30 cellular contexts compared by ENCODE assay signal in the genomic region with DNA sequence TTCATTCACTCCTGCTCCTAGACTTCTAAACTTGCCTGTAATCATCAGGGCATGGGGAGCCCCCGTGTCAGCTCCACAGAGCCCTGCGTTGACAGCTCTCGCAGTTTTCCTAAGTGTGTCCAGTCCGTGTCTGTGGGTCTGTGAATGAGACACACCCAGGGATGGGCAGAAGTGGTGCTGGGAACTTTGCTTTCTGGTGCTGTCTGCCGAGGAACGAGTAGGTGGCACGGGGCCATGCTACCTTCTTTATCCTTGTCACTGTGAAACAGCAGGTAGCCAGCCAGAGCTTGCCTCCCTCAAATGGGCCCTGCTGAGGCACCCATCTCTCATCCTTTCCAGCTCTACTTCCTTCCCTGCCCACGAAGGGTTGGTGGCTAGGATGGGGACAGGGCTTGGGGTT.
"Had no signal": no experiment of that assay in that cellular context is flagged by ENCODE, and none has a peak within 500 bp of the region (broad histone marks: within the 10 kb centered on the region; RNA-seq: fewer than 3 reads in every experiment).

No MANE protein-coding gene starts in this region.

- ATAC-seq: activated CD4-positive, alpha-beta T cell treated with anti-CD3 and anti-CD28 coated beads for 36 hours; activated CD8-positive, alpha-beta memory T cell treated with anti-CD3 and anti-CD28 coated beads, Interleukin-2, amount 10 ng/mL, durations not matched to agents 7 days and 5 days; activated CD8-positive, alpha-beta T cell treated with anti-CD3 and anti-CD28 coated beads, Interleukin-2, amount 10 ng/mL, durations not matched to agents 7 days and 5 days; activated naive CD8-positive, alpha-beta T cell treated with anti-CD3 and anti-CD28 coated beads, Interleukin-2, amount 50 U/mL, for 24 hours; body of pancreas; effector memory CD8-positive, alpha-beta T cell; gastroesophageal sphincter; heart right ventricle had no signal

- H3K27me3 Mint-ChIP-seq: activated CD4-positive, alpha-beta memory T cell treated with anti-CD3 and anti-CD28 coated beads for 36 hours; activated CD4-positive, alpha-beta T cell treated with anti-CD3 and anti-CD28 coated beads for 36 hours; activated CD4-positive, alpha-beta T cell treated with anti-CD3 and anti-CD28 coated beads, Interleukin-2, amount 10 ng/mL, durations not matched to agents 24 days and 14 days; activated CD8-positive, alpha-beta memory T cell treated with anti-CD3 and anti-CD28 coated beads, Interleukin-2, amount 10 ng/mL, durations not matched to agents 7 days and 5 days; activated naive CD4-positive, alpha-beta T cell treated with anti-CD3 and anti-CD28 coated beads, Interleukin-2, amount 50 U/mL, for 24 hours; activated naive CD8-positive, alpha-beta T cell treated with anti-CD3 and anti-CD28 coated beads for 36 hours; activated naive CD8-positive, alpha-beta T cell treated with anti-CD3 and anti-CD28 coated beads, Interleukin-2, amount 50 U/mL, for 24 hours; central memory CD8-positive, alpha-beta T cell; effector memory CD8-positive, alpha-beta T cell had no signal

- DNase-seq: activated CD4-positive, alpha-beta memory T cell treated with anti-CD3 and anti-CD28 coated beads for 36 hours; activated CD4-positive, alpha-beta T cell treated with anti-CD3 and anti-CD28 coated beads for 36 hours; activated CD4-positive, alpha-beta T cell treated with anti-CD3 and anti-CD28 coated beads, Interleukin-2, amount 10 ng/mL, durations not matched to agents 24 days and 14 days; activated CD4-positive, CD25-positive, alpha-beta regulatory T cell; activated CD4-positive, CD25-positive, alpha-beta regulatory T cell treated with anti-CD3 and anti-CD28 coated beads, Interleukin-2, amount 50 U/mL, for 72 hours; activated CD8-positive, alpha-beta memory T cell treated with anti-CD3 and anti-CD28 coated beads, Interleukin-2, amount 10 ng/mL, durations not matched to agents 7 days and 5 days; activated CD8-positive, alpha-beta memory T cell treated with anti-CD3 and anti-CD28 coated beads, Interleukin-2, amount 50 U/mL, for 4 hours; activated CD8-positive, alpha-beta T cell treated with anti-CD3 and anti-CD28 coated beads, Interleukin-2, amount 10 ng/mL, durations not matched to agents 7 days and 5 days; activated naive CD4-positive, alpha-beta T cell treated with anti-CD3 and anti-CD28 coated beads for 36 hours; activated naive CD8-positive, alpha-beta T cell treated with anti-CD3 and anti-CD28 coated beads for 36 hours; activated naive CD8-positive, alpha-beta T cell treated with anti-CD3 and anti-CD28 coated beads, Interleukin-2, amount 50 U/mL, for 24 hours; activated T-cell treated with anti-CD3 and anti-CD28 coated beads, Interleukin-2, amount 50 U/mL, for 1 hour; activated T-cell treated with anti-CD3 and anti-CD28 coated beads, Interleukin-2, amount 50 U/mL, for 48 hours; adrenal gland; amygdala; aorta; body of pancreas; cortex of kidney; dermis blood vessel endothelial cell; effector CD4-positive, alpha-beta T cell; effector memory CD8-positive, alpha-beta T cell; esophagus squamous epithelium; foreskin melanocyte; heart right ventricle; T-helper 2 cell had no signal

- H3K9me3 Mint-ChIP-seq: activated CD4-positive, alpha-beta memory T cell treated with anti-CD3 and anti-CD28 coated beads for 36 hours; activated CD4-positive, alpha-beta T cell treated with anti-CD3 and anti-CD28 coated beads, Interleukin-2, amount 10 ng/mL, durations not matched to agents 24 days and 14 days; activated naive CD4-positive, alpha-beta T cell treated with anti-CD3 and anti-CD28 coated beads for 36 hours; activated naive CD4-positive, alpha-beta T cell treated with anti-CD3 and anti-CD28 coated beads, Interleukin-2, amount 50 U/mL, for 24 hours; activated naive CD8-positive, alpha-beta T cell treated with anti-CD3 and anti-CD28 coated beads for 36 hours; activated naive CD8-positive, alpha-beta T cell treated with anti-CD3 and anti-CD28 coated beads, Interleukin-2, amount 50 U/mL, for 24 hours; activated T-helper 1 cell treated with anti-CD3 and anti-CD28 coated beads, Interleukin-12 subunit alpha, Interleukin-12 subunit beta, Interleukin-2, Interleukin-4 antibody, amounts not matched to agents 30 ng/mL and 10 ng/mL and 1 ng/mL, durations not matched to agents 14 hours and 24 hours and 36 hours; central memory CD8-positive, alpha-beta T cell; effector memory CD8-positive, alpha-beta T cell had no signal

- H3K4me3 ChIP-seq: adrenal gland, body of pancreas, esophagus squamous epithelium, gastroesophageal sphincter, heart right ventricle had no signal

- H3K4me3 Mint-ChIP-seq: activated CD4-positive, alpha-beta memory T cell treated with anti-CD3 and anti-CD28 coated beads for 36 hours; activated CD4-positive, alpha-beta T cell treated with anti-CD3 and anti-CD28 coated beads for 36 hours; activated CD4-positive, alpha-beta T cell treated with anti-CD3 and anti-CD28 coated beads, Interleukin-2, amount 10 ng/mL, durations not matched to agents 24 days and 14 days; activated CD8-positive, alpha-beta memory T cell treated with anti-CD3 and anti-CD28 coated beads, Interleukin-2, amount 10 ng/mL, durations not matched to agents 7 days and 5 days; activated CD8-positive, alpha-beta T cell treated with anti-CD3 and anti-CD28 coated beads, Interleukin-2, amount 10 ng/mL, durations not matched to agents 7 days and 5 days; activated naive CD4-positive, alpha-beta T cell treated with anti-CD3 and anti-CD28 coated beads for 36 hours; activated naive CD4-positive, alpha-beta T cell treated with anti-CD3 and anti-CD28 coated beads, Interleukin-2, amount 50 U/mL, for 24 hours; activated naive CD8-positive, alpha-beta T cell treated with anti-CD3 and anti-CD28 coated beads for 36 hours; activated naive CD8-positive, alpha-beta T cell treated with anti-CD3 and anti-CD28 coated beads, Interleukin-2, amount 50 U/mL, for 24 hours; activated T-helper 1 cell treated with anti-CD3 and anti-CD28 coated beads, Interleukin-12 subunit alpha, Interleukin-12 subunit beta, Interleukin-2, Interleukin-4 antibody, amounts not matched to agents 30 ng/mL and 10 ng/mL and 1 ng/mL, durations not matched to agents 14 hours and 24 hours and 36 hours; central memory CD8-positive, alpha-beta T cell; effector memory CD8-positive, alpha-beta T cell had no signal

- H3K27ac ChIP-seq: adrenal gland, body of pancreas, epithelial cell of prostate, esophagus squamous epithelium, heart right ventricle had no signal

- H3K27me3 ChIP-seq: adrenal gland, body of pancreas, esophagus squamous epithelium, gastroesophageal sphincter, heart right ventricle had no signal

- H3K9me3 ChIP-seq: adrenal gland, body of pancreas, esophagus squamous epithelium, gastroesophageal sphincter, heart right ventricle had no signal

- H3K27ac Mint-ChIP-seq: activated CD4-positive, alpha-beta memory T cell treated with anti-CD3 and anti-CD28 coated beads for 36 hours; activated CD4-positive, alpha-beta T cell treated with anti-CD3 and anti-CD28 coated beads for 36 hours; activated CD4-positive, alpha-beta T cell treated with anti-CD3 and anti-CD28 coated beads, Interleukin-2, amount 10 ng/mL, durations not matched to agents 24 days and 14 days; activated CD8-positive, alpha-beta memory T cell treated with anti-CD3 and anti-CD28 coated beads, Interleukin-2, amount 10 ng/mL, durations not matched to agents 7 days and 5 days; activated naive CD4-positive, alpha-beta T cell treated with anti-CD3 and anti-CD28 coated beads for 36 hours; activated naive CD4-positive, alpha-beta T cell treated with anti-CD3 and anti-CD28 coated beads, Interleukin-2, amount 50 U/mL, for 24 hours; activated naive CD8-positive, alpha-beta T cell treated with anti-CD3 and anti-CD28 coated beads for 36 hours; activated naive CD8-positive, alpha-beta T cell treated with anti-CD3 and anti-CD28 coated beads, Interleukin-2, amount 50 U/mL, for 24 hours; activated T-helper 1 cell treated with anti-CD3 and anti-CD28 coated beads, Interleukin-12 subunit alpha, Interleukin-12 subunit beta, Interleukin-2, Interleukin-4 antibody, amounts not matched to agents 30 ng/mL and 10 ng/mL and 1 ng/mL, durations not matched to agents 14 hours and 24 hours and 36 hours; effector memory CD8-positive, alpha-beta T cell had no signal
